Comparison of ENCODE assay signal across 11 cellular contexts in genomic region chr2:144671695-144672094, GRCh38.
DNase-seq lines count a peak whose midpoint lies in the region; ATAC-seq and TF ChIP-seq lines count a peak whose summit lies in the region.
"Had no signal": no experiment of that assay in that cellular context is flagged by ENCODE, and none has a peak within 500 bp of the region (broad histone marks: within the 10 kb centered on the region; RNA-seq: fewer than 3 reads in every experiment).

No MANE protein-coding gene starts in this region.

- peak; percentile 20 to 78 (median 60) for ATAC-seq in heart left ventricle
- ATAC-seq in HG03520 (IDR thresholded peaks at IDR 0.05; ENCODE audit: unreplicated experiment), result no peak
- ATAC-seq in GM21619 (IDR thresholded peaks at IDR 0.05; ENCODE audit: unreplicated experiment), result no peak
- ATAC-seq: activated naive CD4-positive, alpha-beta T cell treated with anti-CD3 and anti-CD28 coated beads, Interleukin-2, amount 50 U/mL, for 72 hours had no signal

- H3K4me3 ChIP-seq in heart left ventricle (no peak overlapping the region), spleen (no peak overlapping the region)
- H3K4me3 ChIP-seq: SJSA1 had no signal

- H3K27me3 ChIP-seq in heart left ventricle (no peaks in the 10 kb centered on the region), spleen (replicated peaks in 1 of 7) (no peaks in the 10 kb centered on the region)
- H3K27me3 ChIP-seq: SJSA1 had no signal

- 86 to 91% (median 89%) methylated on average over 3 of the region's 3 CpGs for WGBS in heart left ventricle, 4 donors
- WGBS in spleen, 5 donors, result 59 to 75% (median 73%) methylated on average over 3 of the region's 3 CpGs

- no peaks in the 10 kb centered on the region for H3K9me3 ChIP-seq in heart left ventricle
- no peaks in the 10 kb centered on the region for H3K9me3 ChIP-seq in spleen
- H3K9me3 ChIP-seq: SJSA1 had no signal

- H3K36me3 ChIP-seq in heart left ventricle, result no peaks in the 10 kb centered on the region
- H3K36me3 ChIP-seq in spleen, result no peaks in the 10 kb centered on the region
- H3K36me3 ChIP-seq: SJSA1 had no signal

- peak overlapping the region in 3 of 12 donors; percentile 20 to 87 (median 28) for H3K27ac ChIP-seq in heart left ventricle
- H3K27ac ChIP-seq in spleen, result peak overlapping the region in 7 of 8 donors; percentile 27 to 78 (median 50)
- H3K27ac ChIP-seq: SJSA1 had no signal

- H3K4me1 ChIP-seq in heart left ventricle (peaks cover 0 to 18% (median 0%) of the 10 kb centered on the region in 12 donors), spleen (peaks cover 0 to 31% (median 3%) of the 10 kb centered on the region in 6 donors)

- DNase-seq in KBM-7, result peak; percentile 86
- peak; percentile 28 for DNase-seq in RKO (ENCODE audit: low spot score)
- no peak for DNase-seq in heart left ventricle
- no peak for DNase-seq in spleen
- no peak for DNase-seq in HK-2 (ENCODE audit: unreplicated experiment)
- DNase-seq: activated CD4-positive, alpha-beta T cell treated with anti-CD3 and anti-CD28 coated beads, Interleukin-2, amount 10 ng/mL, durations not matched to agents 7 days and 5 days; NCI-H2029 treated with DMSO at 0.1 percent for 48 hours had no signal

- TF ChIP-seq CTCF in heart left ventricle (IDR thresholded peaks at IDR 0.05), result no peak
- no peak for TF ChIP-seq CTCF in spleen (IDR thresholded peaks at IDR 0.05 in 8 of 11, conservative IDR thresholded peaks at IDR 0.05 in 3 of 11)

- intact Hi-C loops in heart left ventricle (cut with DNase I), result no loop called here
- intact Hi-C loops in spleen (cut with DNase I; ENCODE audit: low total_unique reads), result no loop called here

- TF ChIP-seq POLR2A in heart left ventricle (IDR thresholded peaks at IDR 0.05) (no peak), spleen (IDR thresholded peaks at IDR 0.05) (no peak)

- in situ Hi-C loops in KBM-7 (cut with MboI; ENCODE audit: low pct_unique_long_range_greater_than_20kb, low sequenced_read_pairs), result no loop called here

Comparison
In these comparisons a context has a peak if more than half of its experiments do, and no peak if none do; other contexts are left out.
1. DNase-seq: peak in KBM-7 (single experiment) and RKO (single experiment); none in heart left ventricle (0 of 5), spleen (single experiment) and HK-2 (single experiment).
2. ATAC-seq: peak in heart left ventricle (4 of 4); none in HG03520 (single experiment) and GM21619 (single experiment).